In genomic region chr10:44967596-44967995, GRCh38 we compare ENCODE assay signal across 10 cellular contexts. TPM values are rescaled to one million over a fixed set of nuclear protein-coding genes. Genes with fewer than 3 reads are reported as not detected.
DNase-seq lines count a peak whose midpoint lies in the region; ATAC-seq, FAIRE-seq and TF ChIP-seq lines count a peak whose summit lies in the region.
"Had no signal": no experiment of that assay in that cellular context is flagged by ENCODE, and none has a peak within 500 bp of the region (broad histone marks: within the 10 kb centered on the region; RNA-seq: fewer than 3 reads in every experiment).

No MANE protein-coding gene starts in this region.

- no peaks in the 10 kb centered on the region for H3K27me3 ChIP-seq in DND-41 (ENCODE audit: insufficient read depth, low read length, poor library complexity)
- no peaks in the 10 kb centered on the region for H3K27me3 ChIP-seq in right cardiac atrium (ENCODE audit: control insufficient read depth, insufficient read depth)
- H3K27me3 ChIP-seq in skeletal muscle satellite cell (ENCODE audit: control insufficient read depth, insufficient read depth, low read length), result no peaks in the 10 kb centered on the region
- H3K27me3 ChIP-seq: foreskin keratinocyte had no signal

- no peak for FAIRE-seq in GM12892 (lab: Jason Lieb, UNC)

- no peaks in the 10 kb centered on the region for H3K27me3 Mint-ChIP-seq in activated CD8-positive, alpha-beta T cell treated with anti-CD3 and anti-CD28 coated beads for 36 hours

- ATAC-seq in DND-41 (ENCODE audit: insufficient read depth, low read depth) (no peak), right cardiac atrium (peak in 1 of 2 donors; percentile 1), GM18505 (IDR thresholded peaks at IDR 0.05; ENCODE audit: unreplicated experiment) (no peak)
- ATAC-seq in activated CD8-positive, alpha-beta T cell treated with anti-CD3 and anti-CD28 coated beads for 36 hours, result no peak
- ATAC-seq: foreskin keratinocyte had no signal

- H3K9ac ChIP-seq in DND-41 (ENCODE audit: low read depth, low read length) (peak overlapping the region; percentile 22; the same call in 1 of the 2 replicates), skeletal muscle satellite cell (ENCODE audit: low read depth, low read length) (peak overlapping the region; percentile 34)

- peaks cover 30% of the 10 kb centered on the region for H3K4me1 ChIP-seq in DND-41 (ENCODE audit: insufficient read depth, low read length)
- H3K4me1 ChIP-seq in right cardiac atrium (ENCODE audit: control insufficient read depth, insufficient read depth, low read length), result peaks cover 54% of the 10 kb centered on the region
- H3K4me1 ChIP-seq in skeletal muscle satellite cell (ENCODE audit: control insufficient read depth, insufficient read depth, low read length), result peaks cover 52% of the 10 kb centered on the region
- H3K4me1 ChIP-seq: foreskin keratinocyte had no signal

- no peak for TF ChIP-seq CTCF in DND-41 (IDR thresholded peaks at IDR 0.05; ENCODE audit: borderline replicate concordance, extremely low read depth, low read length, poor library complexity, severe bottlenecking)
- no peak for TF ChIP-seq CTCF in activated CD8-positive, alpha-beta T cell treated with anti-CD3 and anti-CD28 coated beads for 36 hours (IDR thresholded peaks at IDR 0.05)
- no peak for TF ChIP-seq CTCF in GM10266 (IDR thresholded peaks at IDR 0.05; ENCODE audit: control insufficient read depth, insufficient read depth, low read depth, missing control alignments)

- TF ChIP-seq POLR2A in GM18505 (IDR thresholded peaks at IDR 0.05; ENCODE audit: borderline replicate concordance, extremely low read depth, insufficient read depth, insufficient read length) (no peak), GM12892 (IDR thresholded peaks at IDR 0.05; ENCODE audit: low read depth, low read length) (no peak)

- WGBS in right cardiac atrium, result 58% methylated on average over 4 of the region's 4 CpGs

- DNase-seq in DND-41 (no peak), right cardiac atrium (no peak), GM12892 (ENCODE audit: insufficient read length) (no peak), GM10266 (ENCODE audit: extremely low spot score) (no peak)
- DNase-seq in activated CD8-positive, alpha-beta T cell treated with anti-CD3 and anti-CD28 coated beads for 36 hours, result no peak
- no peak for DNase-seq in activated CD4-positive, alpha-beta T cell treated with anti-CD3 and anti-CD28 coated beads for 1 hour
- DNase-seq: activated CD4-positive, alpha-beta T cell treated with anti-CD3 and anti-CD28 coated beads for 4 hours; foreskin keratinocyte had no signal

- no peaks in the 10 kb centered on the region for H3K36me3 Mint-ChIP-seq in activated CD8-positive, alpha-beta T cell treated with anti-CD3 and anti-CD28 coated beads for 36 hours (ENCODE audit: low read depth)

- H3K27ac Mint-ChIP-seq in activated CD8-positive, alpha-beta T cell treated with anti-CD3 and anti-CD28 coated beads for 36 hours, result peak overlapping the region; percentile 39

- no peaks in the 10 kb centered on the region for H3K9me3 Mint-ChIP-seq in activated CD8-positive, alpha-beta T cell treated with anti-CD3 and anti-CD28 coated beads for 36 hours

- H2AFZ ChIP-seq in DND-41 (ENCODE audit: low read depth, low read length), result no peak overlapping the region; the same call in 1 of the 2 replicates

- POLR2A ChIA-PET in activated CD8-positive, alpha-beta T cell treated with anti-CD3 and anti-CD28 coated beads for 36 hours (lab: Charles Lee), result interaction anchor here (0.6 to 1.8 kb wide), 4 partner anchors 9 to 34 kb away, joined by 3 to 5 read pairs (median 4); no protein-coding TSS in a partner anchor

- no peak overlapping the region for H3K4me3 Mint-ChIP-seq in activated CD8-positive, alpha-beta T cell treated with anti-CD3 and anti-CD28 coated beads for 36 hours

- H3K79me2 ChIP-seq in DND-41 (ENCODE audit: insufficient read depth, low read length), result no peaks in the 10 kb centered on the region

- H3K4me1 Mint-ChIP-seq in activated CD8-positive, alpha-beta T cell treated with anti-CD3 and anti-CD28 coated beads for 36 hours (ENCODE audit: low read depth), result peaks cover 38% of the 10 kb centered on the region

- H3K4me3 ChIP-seq in DND-41 (ENCODE audit: low read depth in 1 of 2, low read length in 2 of 2) (no peak overlapping the region), right cardiac atrium (ENCODE audit: low read length) (no peak overlapping the region), skeletal muscle satellite cell (ENCODE audit: low read length) (no peak overlapping the region)

- H3K27ac ChIP-seq in DND-41 (ENCODE audit: low read length) (peak overlapping the region; percentile 65), right cardiac atrium (ENCODE audit: low read length) (peak overlapping the region; percentile 19)
- H3K27ac ChIP-seq: foreskin keratinocyte had no signal

- CTCF ChIA-PET in activated CD8-positive, alpha-beta T cell treated with anti-CD3 and anti-CD28 coated beads for 36 hours (lab: Charles Lee), result interaction anchor here (0.7 to 2.9 kb wide), 9 partner anchors 8 to 35 kb away, joined by 3 to 17 read pairs (median 9); partner anchors contain the start of genes DEPP1 and RASSF4

- no peak overlapping the region for H3K4me2 ChIP-seq in DND-41 (ENCODE audit: insufficient read depth, low read length)
- H3K4me2 ChIP-seq in skeletal muscle satellite cell (ENCODE audit: low read length), result peak overlapping the region; percentile 65

- H3K36me3 ChIP-seq in DND-41 (ENCODE audit: insufficient read depth, low read length), result no peaks in the 10 kb centered on the region
- H3K36me3 ChIP-seq in skeletal muscle satellite cell (ENCODE audit: insufficient read depth, low read length), result peaks cover 6% of the 10 kb centered on the region

- intact Hi-C loops in activated CD8-positive, alpha-beta T cell treated with anti-CD3 and anti-CD28 coated beads for 36 hours (cut with micrococcal nuclease), result no loop called here
- intact Hi-C loops in right cardiac atrium (cut with DNase I), result no loop called here

- H3K9me3 ChIP-seq in DND-41 (ENCODE audit: insufficient read depth, low read length, severe bottlenecking) (no peaks in the 10 kb centered on the region), right cardiac atrium (ENCODE audit: control insufficient read depth, low read length) (no peaks in the 10 kb centered on the region), skeletal muscle satellite cell (replicated peaks; ENCODE audit: low read length) (no peaks in the 10 kb centered on the region)

- no peaks in the 10 kb centered on the region for H4K20me1 ChIP-seq in DND-41 (ENCODE audit: insufficient read depth, low read length)

RNA-seq across cellular contexts. Expression of gene RASSF4, which starts 8.0 kb away (rescaled TPM):
- total RNA-seq in activated CD8-positive, alpha-beta T cell treated with anti-CD3 and anti-CD28 coated beads for 36 hours, result 1 to 10 TPM; 1.8 to 1.9 TPM
- total RNA-seq in right cardiac atrium, result 10 to 100 TPM; 57.9 to 92.1 (median 76.3) TPM
- polyA plus RNA-seq in right cardiac atrium, result 45.4 TPM
- 1.8 and 10.5 TPM in 2 replicates for total RNA-seq in skeletal muscle satellite cell (2012; rRNA removed)
- 29.4 TPM for polyA plus RNA-seq in GM12892 (2012; ENCODE audit: missing spikeins)

RNA-seq across cellular contexts. Expression of gene DEPP1, which starts 11.0 kb away (rescaled TPM):
- under 1 TPM; 0.16 to 0.27 TPM for total RNA-seq in activated CD8-positive, alpha-beta T cell treated with anti-CD3 and anti-CD28 coated beads for 36 hours
- total RNA-seq in right cardiac atrium, result 10 to 100 TPM; 18.8 to 43.8 (median 23.8) TPM
- 32.5 TPM for polyA plus RNA-seq in right cardiac atrium
- total RNA-seq in skeletal muscle satellite cell (2012; rRNA removed), result 6.1 and 10.1 TPM in 2 replicates
- 4.2 TPM for polyA plus RNA-seq in GM12892 (2012; ENCODE audit: missing spikeins)

RNA-seq across cellular contexts. Expression of gene ZNF22, which starts 33.1 kb away (rescaled TPM):
- 10 to 100 TPM; 34.4 to 37.6 TPM for total RNA-seq in activated CD8-positive, alpha-beta T cell treated with anti-CD3 and anti-CD28 coated beads for 36 hours
- total RNA-seq in right cardiac atrium, result 10 to 100 TPM; 15.4 to 20.7 (median 19.2) TPM
- polyA plus RNA-seq in right cardiac atrium, result 14.8 TPM
- total RNA-seq in skeletal muscle satellite cell (2012; rRNA removed), result 9.2 and 9.4 TPM in 2 replicates
- polyA plus RNA-seq in GM12892 (2012; ENCODE audit: missing spikeins), result 34.9 TPM

RNA-seq across cellular contexts. Expression of gene TMEM72, which starts 56.5 kb away (rescaled TPM):
- total RNA-seq in activated CD8-positive, alpha-beta T cell treated with anti-CD3 and anti-CD28 coated beads for 36 hours, result not detected
- total RNA-seq in right cardiac atrium, result under 1 TPM in 3 of 4 donors, not detected in 1; 0.23 to 0.71 (median 0.29) TPM
- 0.14 TPM for polyA plus RNA-seq in right cardiac atrium
- total RNA-seq in skeletal muscle satellite cell (2012; rRNA removed), result not detected in 2 replicates
- polyA plus RNA-seq in GM12892 (2012; ENCODE audit: missing spikeins), result 0.08 TPM
- total RNA-seq: foreskin keratinocyte had no signal
- polyA plus RNA-seq: foreskin keratinocyte had no signal

Comparison
In these comparisons a context has a peak if more than half of its experiments do, and no peak if none do; other contexts are left out.
1. RNA of gene RASSF4, which starts 8.0 kb away (total RNA-seq): 57.9 to 92.1 TPM in right cardiac atrium; 1.8 to 1.9 TPM in activated CD8-positive, alpha-beta T cell treated with anti-CD3 and anti-CD28 coated beads for 36 hours; every median in the first group is over 10 times any median in the second.
2. RNA of gene DEPP1, which starts 11.0 kb away (total RNA-seq): 18.8 to 43.8 TPM in right cardiac atrium; 0.16 to 0.27 TPM in activated CD8-positive, alpha-beta T cell treated with anti-CD3 and anti-CD28 coated beads for 36 hours; every median in the first group is over 10 times any median in the second.